Comparison of ENCODE assay signal across 3 cellular contexts in the genomic region with DNA sequence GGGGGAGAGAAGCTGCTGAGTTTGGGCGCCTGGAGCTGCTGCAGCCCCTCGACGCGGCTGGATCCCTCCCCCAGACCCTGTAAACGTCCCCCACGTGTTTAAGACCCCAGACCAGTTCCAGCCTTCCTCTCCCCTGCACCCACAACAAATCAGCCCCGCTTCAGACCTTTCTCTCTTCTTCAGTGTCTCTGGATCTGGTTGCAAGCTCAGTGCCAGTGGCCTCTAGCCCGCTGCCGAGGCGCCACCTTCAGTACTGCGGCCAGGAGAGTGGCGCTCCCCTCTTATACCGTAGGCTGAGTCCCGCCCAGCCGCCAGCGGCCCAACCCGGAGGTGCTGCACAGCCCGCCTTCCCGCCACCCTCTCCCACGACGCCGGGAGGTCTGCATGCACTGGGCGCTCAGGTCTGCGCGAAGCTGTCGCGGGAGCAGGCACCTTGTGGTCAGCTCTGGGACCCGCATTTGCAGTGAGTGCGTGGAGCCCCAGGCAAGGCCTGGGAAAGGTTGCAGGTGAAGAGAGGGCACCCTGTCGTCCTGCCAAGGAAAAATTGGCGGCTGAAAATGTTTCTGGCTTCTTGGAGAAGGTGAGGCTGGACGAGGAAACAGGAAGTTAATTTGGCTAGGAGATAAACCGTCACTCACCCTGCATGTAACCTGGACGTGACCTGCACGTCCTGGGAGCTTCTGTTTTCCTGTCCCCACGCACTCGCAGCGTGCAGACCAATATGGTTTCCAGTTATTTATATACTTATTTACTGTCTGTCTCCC.
A peak's percentile ranks its signal among the peaks of the same experiment; 100 is the strongest.
TF ChIP-seq lines count a peak whose summit lies in the region.

Gene C2CD4B, minus strand, starts transcription at position 257 of the 764 bp plus-strand sequence. CDS start 301 bp downstream, outside the sequence.

TF ChIP-seq in GM23338, 12 proteins besides CTCF, POLR2A, EP300 and RAD21:
- TF ChIP-seq ZNF331 (CRISPR knock-in tag; IDR thresholded peaks at IDR 0.05; ENCODE audit: low read depth) (no peak), ZNF114 (CRISPR knock-in tag; IDR thresholded peaks at IDR 0.05) (peak; percentile 10; the same call in 1 of the 2 replicates), POLR2AphosphoS5 (IDR thresholded peaks at IDR 0.05; ENCODE audit: low read depth) (peak; percentile 77), EZH2 (IDR thresholded peaks at IDR 0.05; ENCODE audit: low read depth, unreplicated experiment) (peak; percentile 22)

TF ChIP-seq in WTC11, 78 proteins besides CTCF, POLR2A, EP300 and RAD21 (continues in another document):
- TF ChIP-seq FOXP4 (CRISPR knock-in tag; IDR thresholded peaks at IDR 0.05) (peak; percentile 85), SOX15 (CRISPR knock-in tag; IDR thresholded peaks at IDR 0.05) (no peak), ZNF121 (CRISPR knock-in tag; IDR thresholded peaks at IDR 0.05) (0 out of 2 replicates have a peak, but pooled peaks have one; percentile 32), SMAD3 (CRISPR knock-in tag; IDR thresholded peaks at IDR 0.05; ENCODE audit: borderline replicate concordance) (peak; percentile 97), JAZF1 (CRISPR knock-in tag; IDR thresholded peaks at IDR 0.05) (no peak), ZNF396 (CRISPR knock-in tag; IDR thresholded peaks at IDR 0.05; ENCODE audit: borderline replicate concordance) (no peak), GTF2I (CRISPR knock-in tag; conservative IDR thresholded peaks at IDR 0.05) (no peak), STAT6 (CRISPR knock-in tag; conservative IDR thresholded peaks at IDR 0.05; ENCODE audit: low read depth) (no peak), ZMAT4 (CRISPR knock-in tag; IDR thresholded peaks at IDR 0.05) (no peak), ZNF532 (CRISPR knock-in tag; IDR thresholded peaks at IDR 0.05; ENCODE audit: borderline replicate concordance) (no peak), CBFB (CRISPR knock-in tag; IDR thresholded peaks at IDR 0.05; ENCODE audit: low read depth) (no peak)
- TF ChIP-seq, protein P1, sequence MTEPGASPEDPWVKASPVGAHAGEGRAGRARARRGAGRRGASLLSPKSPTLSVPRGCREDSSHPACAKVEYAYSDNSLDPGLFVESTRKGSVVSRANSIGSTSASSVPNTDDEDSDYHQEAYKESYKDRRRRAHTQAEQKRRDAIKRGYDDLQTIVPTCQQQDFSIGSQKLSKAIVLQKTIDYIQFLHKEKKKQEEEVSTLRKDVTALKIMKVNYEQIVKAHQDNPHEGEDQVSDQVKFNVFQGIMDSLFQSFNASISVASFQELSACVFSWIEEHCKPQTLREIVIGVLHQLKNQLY (CRISPR knock-in tag; IDR thresholded peaks at IDR 0.05), result peak; percentile 83; the same call in 1 of the 2 replicates

TF ChIP-seq in endothelial cell of umbilical vein, 7 proteins besides CTCF, POLR2A, EP300 and RAD21:
- TF ChIP-seq JUN (IDR thresholded peaks at IDR 0.05; ENCODE audit: borderline replicate concordance, insufficient read depth, insufficient read length, low read depth), result no peak
- no peak for TF ChIP-seq GATA2 (IDR thresholded peaks at IDR 0.05; ENCODE audit: insufficient read depth, insufficient read length, low read depth, low read length)
- no peak for TF ChIP-seq FOS (IDR thresholded peaks at IDR 0.05; ENCODE audit: borderline replicate concordance, insufficient read depth, low read length)
- TF ChIP-seq POLR2AphosphoS5 (IDR thresholded peaks at IDR 0.05; ENCODE audit: insufficient read depth, low read depth, low read length), result peak; percentile 77
- TF ChIP-seq, protein P2, sequence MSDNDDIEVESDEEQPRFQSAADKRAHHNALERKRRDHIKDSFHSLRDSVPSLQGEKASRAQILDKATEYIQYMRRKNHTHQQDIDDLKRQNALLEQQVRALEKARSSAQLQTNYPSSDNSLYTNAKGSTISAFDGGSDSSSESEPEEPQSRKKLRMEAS (IDR thresholded peaks at IDR 0.05; ENCODE audit: insufficient read depth, insufficient read length), result peak; percentile 66
- TF ChIP-seq MYC (IDR thresholded peaks at IDR 0.05; ENCODE audit: low read depth, low read length), result no peak
TF ChIP-seq in endothelial cell of umbilical vein: peak in this region for 2.
